Comparison of ENCODE assay signal across 19 cellular contexts in genomic region chr6:65182681-65183080, GRCh38.
DNase-seq lines count a peak whose midpoint lies in the region; FAIRE-seq and TF ChIP-seq lines count a peak whose summit lies in the region.
"Had no signal": no experiment of that assay in that cellular context is flagged by ENCODE, and none has a peak within 500 bp of the region (broad histone marks: within the 10 kb centered on the region; RNA-seq: fewer than 3 reads in every experiment).

No MANE protein-coding gene starts in this region.

- CTCF ChIA-PET in SK-N-SH (lab: Yijun Ruan, JAX), result interaction anchor here (0.6 kb wide), 1 partner anchor 23 kb away, joined by 3 read pairs; no protein-coding TSS in a partner anchor

- no peak overlapping the region for H2AFZ ChIP-seq in SK-N-SH (ENCODE audit: low read depth)
- H2AFZ ChIP-seq: hepatocyte had no signal

- FAIRE-seq in RCC 7860 (lab: Jason Lieb, UNC) (peak; percentile 74), endometrium (lab: Jason Lieb, UNC) (peak; percentile 15)

- no peak overlapping the region for H3K9ac ChIP-seq in SK-N-SH

- H4K20me1 ChIP-seq in SK-N-SH (ENCODE audit: insufficient read depth), result no peaks in the 10 kb centered on the region

- H3K4me1 ChIP-seq in SK-N-SH (ENCODE audit: control insufficient read depth in 1 of 2, insufficient read depth in 2 of 2, low read depth in 1 of 2, low read length in 1 of 2), result no peaks in the 10 kb centered on the region
- H3K4me1 ChIP-seq: right atrium auricular region had no signal

- DNase-seq in HS-5 (ENCODE audit: low read depth) (peak; percentile 35), RCC 7860 (ENCODE audit: low spot score) (peak; percentile 44), renal cortical epithelial cell (ENCODE audit: low read depth) (peak; percentile 73), H7 (no peak), NCI-H2029 (lab: John Stamatoyannopoulos, UW) (no peak), SK-N-SH (no peak)
- DNase-seq: activated CD4-positive, CD25-positive, alpha-beta regulatory T cell treated with anti-CD3 and anti-CD28 coated beads, Interleukin-2, amount 50 U/mL, for 72 hours; activated CD8-positive, alpha-beta memory T cell treated with anti-CD3 and anti-CD28 coated beads for 24 hours; activated naive CD4-positive, alpha-beta T cell treated with anti-CD3 and anti-CD28 coated beads, Interleukin-2, amount 10 ng/mL, durations not matched to agents 7 days and 5 days; activated T-cell treated with anti-CD3 and anti-CD28 coated beads, Interleukin-2, amount 50 U/mL, for 48 hours; aorta; effector memory CD8-positive, alpha-beta T cell; EL; naive thymus-derived CD4-positive, alpha-beta T cell; NCI-H1436 treated with DMSO at 0.1 percent for 48 hours; stimulated activated CD4-positive, alpha-beta T cell treated with anti-CD3 and anti-CD28 coated beads, Interleukin-15, amount 100 ng/mL, for 24 hours had no signal

- no peaks in the 10 kb centered on the region for H3K9me2 ChIP-seq in SK-N-SH

- TF ChIP-seq EP300 in SK-N-SH (IDR thresholded peaks at IDR 0.05; ENCODE audit: borderline replicate concordance in 1 of 2, low read depth in 1 of 2, low read length in 1 of 2), result no peak

- no peak overlapping the region for H3K4me2 ChIP-seq in SK-N-SH
- H3K4me2 ChIP-seq: hepatocyte had no signal

- H3K27me3 ChIP-seq in H7 (ENCODE audit: control insufficient read depth, insufficient read depth, low read length) (no peaks in the 10 kb centered on the region), SK-N-SH (ENCODE audit: insufficient read depth) (no peaks in the 10 kb centered on the region)
- H3K27me3 ChIP-seq: hepatocyte, right atrium auricular region had no signal

- H3K4me3 ChIP-seq in H7 (ENCODE audit: insufficient read depth, low read depth, low read length), result no peak overlapping the region
- H3K4me3 ChIP-seq in SK-N-SH (ENCODE audit: low read depth in 2 of 2, low read length in 1 of 2), result no peak overlapping the region
- H3K4me3 ChIP-seq: hepatocyte, right atrium auricular region had no signal

- H3K9me3 ChIP-seq in SK-N-SH, result no peaks in the 10 kb centered on the region
- H3K9me3 ChIP-seq: right atrium auricular region had no signal

- H3K79me2 ChIP-seq in SK-N-SH (ENCODE audit: insufficient read depth), result no peaks in the 10 kb centered on the region
- H3K79me2 ChIP-seq: hepatocyte had no signal

- TF ChIP-seq CTCF in SK-N-SH (IDR thresholded peaks at IDR 0.05), result no peak

- H3K27ac ChIP-seq in SK-N-SH (ENCODE audit: low read depth in 2 of 2, low read length in 1 of 2), result no peak overlapping the region
- H3K27ac ChIP-seq: hepatocyte, right atrium auricular region had no signal

- POLR2A ChIA-PET in SK-N-SH (lab: Yijun Ruan, JAX), result no interaction called here

- H3K36me3 ChIP-seq in H7 (replicated peaks; ENCODE audit: control insufficient read depth, insufficient read depth, low read length), result no peaks in the 10 kb centered on the region
- H3K36me3 ChIP-seq in SK-N-SH (replicated peaks in 1 of 2; ENCODE audit: control insufficient read depth in 1 of 2, insufficient read depth in 2 of 2, low read length in 1 of 2), result no peaks in the 10 kb centered on the region
- H3K36me3 ChIP-seq: right atrium auricular region had no signal

- TF ChIP-seq RAD21 in SK-N-SH (IDR thresholded peaks at IDR 0.05; ENCODE audit: low read length), result no peak

- WGBS in SK-N-SH (ENCODE audit: low lambda C conversion rate), result 67% methylated on average over 2 of the region's 2 CpGs

- H3F3A ChIP-seq in SK-N-SH (replicated peaks; ENCODE audit: insufficient read depth), result no peaks in the 10 kb centered on the region

TF ChIP-seq in SK-N-SH, 30 proteins besides CTCF, POLR2A, EP300 and RAD21:
- TF ChIP-seq ELF1 (IDR thresholded peaks at IDR 0.05), result no peak
- no peak for TF ChIP-seq RCOR1 (IDR thresholded peaks at IDR 0.05; ENCODE audit: low read length)
- TF ChIP-seq NFIC (IDR thresholded peaks at IDR 0.05; ENCODE audit: borderline replicate concordance), result no peak

Comparison
In these comparisons a context has a peak if more than half of its experiments do, and no peak if none do; other contexts are left out.
1. DNase-seq: peak in HS-5 (single experiment), RCC 7860 (single experiment) and renal cortical epithelial cell (single experiment); none in H7 (single experiment), NCI-H2029 (single experiment) and SK-N-SH (single experiment).